10 cellular contexts compared by ENCODE assay signal in the genomic region with DNA sequence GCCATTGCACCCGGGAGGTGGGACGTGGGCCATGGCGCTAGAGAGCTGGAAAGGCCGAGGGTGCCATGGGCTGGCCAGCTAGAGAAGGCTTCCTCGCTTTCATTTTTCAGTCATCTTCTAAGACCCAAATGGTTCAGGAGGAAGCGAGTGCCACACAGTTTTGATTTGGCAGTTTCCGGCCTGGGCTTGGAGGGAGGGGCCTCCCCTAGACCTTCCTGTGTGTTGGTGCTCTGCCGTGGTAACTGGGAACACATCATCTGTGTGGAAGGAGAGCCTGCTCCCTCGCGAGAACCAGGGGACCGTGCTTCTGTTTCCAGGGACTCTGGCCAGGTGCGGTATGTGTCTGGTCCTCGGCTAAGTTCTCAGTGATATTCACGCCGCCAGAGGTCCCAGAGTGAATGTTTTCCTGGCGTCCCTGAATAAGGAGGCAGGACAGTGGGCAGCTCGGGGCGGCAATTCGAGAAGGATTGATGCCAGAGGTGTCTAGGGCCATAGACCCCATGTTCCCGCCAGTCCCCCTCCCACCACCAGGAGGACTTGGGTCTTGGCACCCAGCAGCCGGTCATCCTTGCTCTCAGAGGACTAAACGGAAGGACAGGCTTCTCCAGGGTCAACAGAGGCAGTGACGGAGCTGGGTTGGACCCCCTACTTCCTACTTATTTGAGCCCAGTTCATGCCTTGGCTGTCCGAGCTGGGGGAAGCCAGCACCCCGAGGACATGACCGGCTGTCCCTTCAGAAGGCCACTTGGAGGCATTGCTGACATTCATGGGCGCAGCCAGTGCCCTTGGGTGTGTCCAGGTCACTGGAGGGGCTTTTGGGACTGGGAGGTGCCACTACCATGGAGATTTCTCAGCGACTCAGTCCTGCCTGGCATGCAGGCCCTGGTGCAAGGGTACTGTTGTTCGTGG. TPM values are rescaled to one million over a fixed set of nuclear protein-coding genes. Genes with fewer than 3 reads are reported as not detected.
A peak's percentile ranks its signal among the peaks of the same experiment; 100 is the strongest.
DNase-seq lines count a peak whose midpoint lies in the region; ATAC-seq and TF ChIP-seq lines count a peak whose summit lies in the region.
"Had no signal": no experiment of that assay in that cellular context is flagged by ENCODE, and none has a peak within 500 bp of the region (broad histone marks: within the 10 kb centered on the region; RNA-seq: fewer than 3 reads in every experiment).

No MANE protein-coding gene starts in this region.

- ATAC-seq in activated T-helper 17 cell treated with anti-CD3 and anti-CD28 coated beads, Interleukin-2, amount 50 U/mL, for 72 hours (replicated peaks), result peak; percentile 52
- no peak for ATAC-seq in upper lobe of left lung (ENCODE audit: low FRiP score in 2 of 2)
- ATAC-seq: A549 had no signal

- 75 to 80% methylated on average over 18 to 28 of the region's 29 CpGs for WGBS in upper lobe of left lung, 2 donors
- WGBS in esophagus squamous epithelium, 2 donors, result 68 to 91% methylated on average over 11 of the region's 29 CpGs

- peak overlapping the region; percentile 96 for H3K4me3 Mint-ChIP-seq in activated T-helper 17 cell treated with anti-CD3 and anti-CD28 coated beads, Interleukin-2, amount 50 U/mL, for 72 hours

- DNase-seq in activated gamma-delta T cell treated with Interleukin-2 at 50 U/mL for 16 hours, result peak; percentile 64
- DNase-seq in activated gamma-delta T cell (lab: John Stamatoyannopoulos, UW), result no peak
- DNase-seq in upper lobe of left lung, result no peak
- no peak for DNase-seq in dermis blood vessel endothelial cell
- no peak for DNase-seq in iPS-NIHi7 (ENCODE audit: extremely low spot score)
- no peak for DNase-seq in esophagus squamous epithelium (lab: John Stamatoyannopoulos, UW)

- peak overlapping the region; percentile 88 for H3K27ac Mint-ChIP-seq in activated T-helper 17 cell treated with anti-CD3 and anti-CD28 coated beads, Interleukin-2, amount 50 U/mL, for 72 hours

- H3K36me3 Mint-ChIP-seq in activated T-helper 17 cell treated with anti-CD3 and anti-CD28 coated beads, Interleukin-2, amount 50 U/mL, for 72 hours (ENCODE audit: low read depth), result peaks cover 41% of the 10 kb centered on the region

- H3K36me3 ChIP-seq in upper lobe of left lung (no peaks in the 10 kb centered on the region), esophagus squamous epithelium (no peaks in the 10 kb centered on the region)

- intact Hi-C loops in esophagus squamous epithelium (cut with DNase I), result no loop called here

- H3K27me3 Mint-ChIP-seq in activated T-helper 17 cell treated with anti-CD3 and anti-CD28 coated beads, Interleukin-2, amount 50 U/mL, for 72 hours, result no peaks in the 10 kb centered on the region

- no peaks in the 10 kb centered on the region for H3K9me3 ChIP-seq in mononuclear cell (ENCODE audit: low read depth, low read length)
- H3K9me3 ChIP-seq in upper lobe of left lung, result no peaks in the 10 kb centered on the region
- no peaks in the 10 kb centered on the region for H3K9me3 ChIP-seq in esophagus squamous epithelium
- H3K9me3 ChIP-seq: A549 had no signal

- peaks cover 18% of the 10 kb centered on the region for H3K4me1 Mint-ChIP-seq in activated T-helper 17 cell treated with anti-CD3 and anti-CD28 coated beads, Interleukin-2, amount 50 U/mL, for 72 hours

- TF ChIP-seq CTCF in upper lobe of left lung (IDR thresholded peaks at IDR 0.05), result no peak
- TF ChIP-seq CTCF in esophagus squamous epithelium (IDR thresholded peaks at IDR 0.05), result no peak

- TF ChIP-seq POLR2A in upper lobe of left lung (IDR thresholded peaks at IDR 0.05) (no peak), esophagus squamous epithelium (IDR thresholded peaks at IDR 0.05) (no peak)

- H3K27ac ChIP-seq in upper lobe of left lung, result peak overlapping the region in 2 of 4 donors; percentile 86 to 93
- no peak overlapping the region for H3K27ac ChIP-seq in esophagus squamous epithelium
- H3K27ac ChIP-seq: SK-N-MC had no signal

- H3K27me3 ChIP-seq in mononuclear cell (ENCODE audit: insufficient read depth, low read length) (no peaks in the 10 kb centered on the region), upper lobe of left lung (peaks cover 0 to 5% (median 0%) of the 10 kb centered on the region in 4 donors), esophagus squamous epithelium (peaks cover 0 to 20% (median 0%) of the 10 kb centered on the region in 4 donors)

- no peaks in the 10 kb centered on the region for H3K9me3 Mint-ChIP-seq in activated T-helper 17 cell treated with anti-CD3 and anti-CD28 coated beads, Interleukin-2, amount 50 U/mL, for 72 hours

- peak overlapping the region; percentile 70 for H3K4me3 ChIP-seq in mononuclear cell (ENCODE audit: low read length)
- peak overlapping the region in 3 of 4 donors; percentile 86 to 99 (median 97) for H3K4me3 ChIP-seq in upper lobe of left lung
- H3K4me3 ChIP-seq in esophagus squamous epithelium, result peak overlapping the region in 2 of 4 donors; percentile 88 to 89
- H3K4me3 ChIP-seq: A549, SK-N-MC had no signal

- H3K4me1 ChIP-seq in mononuclear cell (ENCODE audit: insufficient read depth, low read length) (peaks cover 35% of the 10 kb centered on the region), upper lobe of left lung (peaks cover 16 to 39% (median 30%) of the 10 kb centered on the region in 4 donors), esophagus squamous epithelium (peaks cover 16 to 32% (median 27%) of the 10 kb centered on the region in 3 donors)

- TF ChIP-seq EP300 in upper lobe of left lung (IDR thresholded peaks at IDR 0.05), result no peak

RNA-seq across cellular contexts. Expression of a gene that starts 2.7 kb away (rescaled TPM):
- 10 to 100 TPM; 21.5 to 35.7 TPM for total RNA-seq in activated T-helper 17 cell treated with anti-CD3 and anti-CD28 coated beads, Interleukin-2, amount 50 U/mL, for 72 hours
- total RNA-seq in mononuclear cell (2.7 TPM), upper lobe of left lung (10 to 100 TPM; 13.5 to 45.1 (median 19.9) TPM), dermis blood vessel endothelial cell (5.1 and 5.8 TPM in 2 replicates), esophagus squamous epithelium (1 to 10 TPM; 2.4 to 8.8 (median 5.3) TPM)

RNA-seq across cellular contexts. Expression of a gene that starts 50.7 kb away (rescaled TPM):
- total RNA-seq in activated T-helper 17 cell treated with anti-CD3 and anti-CD28 coated beads, Interleukin-2, amount 50 U/mL, for 72 hours, result 100 to 1,000 TPM; 407 to 432 TPM
- total RNA-seq in mononuclear cell (66.3 TPM), upper lobe of left lung (100 to 1,000 TPM in 3 of 6 donors, 10 to 100 TPM in 3; 36.9 to 129 (median 97.8) TPM), dermis blood vessel endothelial cell (2.5 and 2.9 TPM in 2 replicates), esophagus squamous epithelium (1 to 10 TPM; 1.8 to 9.3 (median 3.9) TPM)
